ENCODE assay signal across 16 cellular contexts in genomic region chr18:66727991-66728390, GRCh38.
"Had no signal": no experiment of that assay in that cellular context is flagged by ENCODE, and none has a peak within 500 bp of the region (broad histone marks: within the 10 kb centered on the region; RNA-seq: fewer than 3 reads in every experiment).

No MANE protein-coding gene starts in this region.

- H3K27ac Mint-ChIP-seq: activated naive CD8-positive, alpha-beta T cell treated with anti-CD3 and anti-CD28 coated beads, Interleukin-2, amount 50 U/mL, for 24 hours; activated T-helper 1 cell treated with anti-CD3 and anti-CD28 coated beads, Interleukin-12 subunit alpha, Interleukin-12 subunit beta, Interleukin-2, Interleukin-4 antibody, amounts not matched to agents 30 ng/mL and 10 ng/mL and 1 ng/mL, durations not matched to agents 14 hours and 24 hours and 36 hours; neural progenitor cell; stimulated activated naive CD8-positive, alpha-beta T cell treated with anti-CD3 and anti-CD28 coated beads, Interleukin-15, amount 100 ng/mL, for 72 hours had no signal

- H3K4me3 Mint-ChIP-seq: activated naive CD8-positive, alpha-beta T cell treated with anti-CD3 and anti-CD28 coated beads, Interleukin-2, amount 50 U/mL, for 24 hours; activated T-helper 1 cell treated with anti-CD3 and anti-CD28 coated beads, Interleukin-12 subunit alpha, Interleukin-12 subunit beta, Interleukin-2, Interleukin-4 antibody, amounts not matched to agents 30 ng/mL and 10 ng/mL and 1 ng/mL, durations not matched to agents 14 hours and 24 hours and 36 hours; neural progenitor cell; stimulated activated naive CD8-positive, alpha-beta T cell treated with anti-CD3 and anti-CD28 coated beads, Interleukin-15, amount 100 ng/mL, for 72 hours had no signal

- H3K4me1 Mint-ChIP-seq: activated naive CD8-positive, alpha-beta T cell treated with anti-CD3 and anti-CD28 coated beads, Interleukin-2, amount 50 U/mL, for 24 hours; neural progenitor cell; stimulated activated naive CD8-positive, alpha-beta T cell treated with anti-CD3 and anti-CD28 coated beads, Interleukin-15, amount 100 ng/mL, for 72 hours had no signal

- H3K27ac ChIP-seq: ascending aorta, colonic mucosa, left lung, neural progenitor cell, WERI-Rb-1 had no signal

- H3K27me3 Mint-ChIP-seq: activated naive CD8-positive, alpha-beta T cell treated with anti-CD3 and anti-CD28 coated beads, Interleukin-2, amount 50 U/mL, for 24 hours; stimulated activated naive CD8-positive, alpha-beta T cell treated with anti-CD3 and anti-CD28 coated beads, Interleukin-15, amount 100 ng/mL, for 72 hours had no signal

- DNase-seq: activated CD4-positive, alpha-beta T cell treated with anti-CD3 and anti-CD28 coated beads for 4 hours; activated naive CD4-positive, alpha-beta T cell; activated naive CD8-positive, alpha-beta T cell treated with anti-CD3 and anti-CD28 coated beads, Interleukin-2, amount 50 U/mL, for 24 hours; colonic mucosa; foreskin melanocyte; left lung; posterior cingulate gyrus; stimulated activated CD4-positive, alpha-beta T cell treated with anti-CD3 and anti-CD28 coated beads, Interleukin-15, amount 100 ng/mL, for 24 hours; stimulated activated CD4-positive, alpha-beta T cell treated with anti-CD3 and anti-CD28 coated beads, Interleukin-4, amount 100 ng/mL, for 24 hours; stimulated activated naive CD8-positive, alpha-beta T cell treated with anti-CD3 and anti-CD28 coated beads, Interleukin-15, amount 100 ng/mL, for 72 hours; testis; WERI-Rb-1 had no signal

- H3K9me3 ChIP-seq: ascending aorta, colonic mucosa, left lung, testis had no signal

- H3K4me1 ChIP-seq: ascending aorta, left lung, neural progenitor cell had no signal

- FAIRE-seq: keratinocyte had no signal

- H3K27me3 ChIP-seq: ascending aorta, colonic mucosa, left lung, neural progenitor cell, testis had no signal

- H3K36me3 Mint-ChIP-seq: neural progenitor cell had no signal

- H3K4me3 ChIP-seq: ascending aorta, colonic mucosa, left lung, neural progenitor cell, testis had no signal

- H3K36me3 ChIP-seq: ascending aorta, colonic mucosa, left lung, neural progenitor cell, WERI-Rb-1 had no signal

- H3K9me3 Mint-ChIP-seq: activated naive CD8-positive, alpha-beta T cell treated with anti-CD3 and anti-CD28 coated beads, Interleukin-2, amount 50 U/mL, for 24 hours; neural progenitor cell; stimulated activated naive CD8-positive, alpha-beta T cell treated with anti-CD3 and anti-CD28 coated beads, Interleukin-15, amount 100 ng/mL, for 72 hours had no signal
